ENCODE assay signal across 15 cellular contexts in the genomic region with DNA sequence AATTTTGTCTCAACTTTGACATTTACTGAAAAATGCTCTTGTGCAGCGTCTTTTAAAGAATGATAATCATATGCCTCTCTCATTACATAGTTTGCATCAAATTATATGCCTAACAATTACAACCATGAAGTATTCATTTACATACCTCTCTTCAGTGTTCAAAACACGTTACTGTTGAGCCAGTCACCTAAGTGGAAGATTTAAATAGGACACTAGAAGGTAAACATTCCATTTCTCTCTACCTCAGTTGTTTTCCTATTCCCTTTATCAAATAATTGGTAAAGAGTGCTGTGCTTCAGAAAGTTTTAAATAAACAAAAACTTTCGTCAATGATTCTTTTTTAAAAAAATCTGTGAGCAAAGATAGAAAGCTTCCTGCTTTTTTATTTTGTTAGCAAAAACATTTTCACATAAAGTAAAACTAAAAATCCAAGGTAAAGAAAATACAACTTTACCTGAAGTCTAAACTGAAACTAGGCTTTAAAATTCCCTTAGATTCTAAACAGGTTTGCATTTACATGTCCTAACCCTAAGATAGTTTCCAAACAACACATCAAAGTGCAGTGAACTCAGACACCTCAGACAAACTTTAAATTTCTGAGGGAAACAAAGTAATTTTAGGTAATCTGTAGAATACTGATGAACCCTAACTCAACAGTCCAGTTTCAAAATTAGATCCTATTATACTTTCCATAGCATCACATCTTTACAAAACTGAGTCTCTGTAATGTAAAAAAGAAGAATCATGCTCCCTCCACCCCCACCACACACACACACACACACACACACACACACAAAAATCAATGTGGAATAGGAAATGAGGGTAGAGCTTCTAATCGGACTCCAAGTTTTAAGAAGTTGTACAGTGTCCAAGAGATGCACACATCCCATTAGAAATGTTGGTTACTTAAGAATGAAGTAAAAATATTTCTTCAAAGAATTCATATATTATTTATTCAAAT. TPM values are rescaled to one million over a fixed set of nuclear protein-coding genes. Genes with fewer than 3 reads are reported as not detected.
DNase-seq lines count a peak whose midpoint lies in the region; ATAC-seq and TF ChIP-seq lines count a peak whose summit lies in the region.
"Had no signal": no experiment of that assay in that cellular context is flagged by ENCODE, and none has a peak within 500 bp of the region (broad histone marks: within the 10 kb centered on the region; RNA-seq: fewer than 3 reads in every experiment).

No MANE protein-coding gene starts in this region.

- peak overlapping the region; percentile 11 to 41 (median 34) for H3K4me3 ChIP-seq in liver (ENCODE audit: low read depth in 1 of 3, low read length in 3 of 3)

- H3K4me1 ChIP-seq in liver (ENCODE audit: control insufficient read depth in 4 of 4, insufficient read depth in 4 of 4, low read length in 3 of 4) = peaks cover 2 to 22% (median 15%) of the 10 kb centered on the region in 4 donors

- WGBS in liver = 20% methylated on average over 4 of the region's 4 CpGs

- no peaks in the 10 kb centered on the region for H3K36me3 ChIP-seq in liver (ENCODE audit: control insufficient read depth in 4 of 4, insufficient read depth in 3 of 4, low read depth in 1 of 4, low read length in 3 of 4)

- TF ChIP-seq CTCF in liver (IDR thresholded peaks at IDR 0.05; ENCODE audit: low read depth, low read length, missing input control) = no peak

- no peak for TF ChIP-seq RAD21 in liver (IDR thresholded peaks at IDR 0.05)

- intact Hi-C loops in posterior vena cava (cut with DNase I) = no loop called here

- no peaks in the 10 kb centered on the region for H3K9me3 ChIP-seq in liver (ENCODE audit: control insufficient read depth in 4 of 4, low read length in 3 of 4)

- H3K27me3 ChIP-seq in liver (ENCODE audit: control insufficient read depth in 4 of 4, insufficient read depth in 4 of 4, low read length in 3 of 4) = no peaks in the 10 kb centered on the region

- peak overlapping the region; percentile 34 to 39 for H3K9ac ChIP-seq in liver (ENCODE audit: low read depth in 1 of 2, low read length in 2 of 2)
- H3K9ac ChIP-seq: KMS-11 had no signal

- no peak for DNase-seq in posterior vena cava (ENCODE audit: low spot score)
- DNase-seq in ecto neural progenitor cell (ENCODE audit: low spot score) = no peak
- DNase-seq in SW 1271 (lab: John Stamatoyannopoulos, UW) = no peak
- DNase-seq in NK-92 treated with Interleukin-12 subunit alpha and Interleukin-12 subunit beta, amount 100 ng/mL, for 24 hours (lab: John Stamatoyannopoulos, UW) = no peak
- DNase-seq: activated CD4-positive, alpha-beta T cell treated with anti-CD3 and anti-CD28 coated beads for 4 hours; effector memory CD8-positive, alpha-beta T cell; NCI-H1930 had no signal

- ATAC-seq in GM19025 (IDR thresholded peaks at IDR 0.05; ENCODE audit: low read depth, unreplicated experiment) = peak; percentile 28
- ATAC-seq in HG02571 (IDR thresholded peaks at IDR 0.05; ENCODE audit: unreplicated experiment) = peak; percentile 12
- ATAC-seq in HG03460 (IDR thresholded peaks at IDR 0.05; ENCODE audit: unreplicated experiment) = peak; percentile 26
- ATAC-seq: activated T-helper 17 cell treated with anti-CD3 and anti-CD28 coated beads, Interleukin-2, amount 50 U/mL, for 72 hours; effector memory CD8-positive, alpha-beta T cell; sciatic nerve; SK-N-SH treated with all-trans-retinoic acid at 6 μM for 48 hours had no signal

- H3K27ac ChIP-seq in liver (ENCODE audit: low read depth in 1 of 2, low read length in 2 of 2) = peak overlapping the region; percentile 40 to 51
- H3K27ac ChIP-seq: KMS-11 had no signal

TF ChIP-seq in liver, 16 proteins besides CTCF, POLR2A, EP300 and RAD21:
- TF ChIP-seq ZBTB33 (IDR thresholded peaks at IDR 0.05) = no peak
- TF ChIP-seq EGR1 (IDR thresholded peaks at IDR 0.05; ENCODE audit: low read depth in 2 of 2) = no peak
- TF ChIP-seq YY1 (IDR thresholded peaks at IDR 0.05) = no peak
- no peak for TF ChIP-seq HNF4G (IDR thresholded peaks at IDR 0.05)
- no peak for TF ChIP-seq MAX (IDR thresholded peaks at IDR 0.05)
- no peak for TF ChIP-seq NR2F2 (IDR thresholded peaks at IDR 0.05)
- TF ChIP-seq, protein P1, sequence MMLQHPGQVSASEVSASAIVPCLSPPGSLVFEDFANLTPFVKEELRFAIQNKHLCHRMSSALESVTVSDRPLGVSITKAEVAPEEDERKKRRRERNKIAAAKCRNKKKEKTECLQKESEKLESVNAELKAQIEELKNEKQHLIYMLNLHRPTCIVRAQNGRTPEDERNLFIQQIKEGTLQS (IDR thresholded peaks at IDR 0.05) = no peak
- no peak for TF ChIP-seq FOXA1 (IDR thresholded peaks at IDR 0.05)
- TF ChIP-seq JUND (IDR thresholded peaks at IDR 0.05) = no peak
- no peak for TF ChIP-seq FOXA2 (IDR thresholded peaks at IDR 0.05)
- TF ChIP-seq TAF1 (conservative IDR thresholded peaks at IDR 0.05) = no peak
- TF ChIP-seq, protein P2, sequence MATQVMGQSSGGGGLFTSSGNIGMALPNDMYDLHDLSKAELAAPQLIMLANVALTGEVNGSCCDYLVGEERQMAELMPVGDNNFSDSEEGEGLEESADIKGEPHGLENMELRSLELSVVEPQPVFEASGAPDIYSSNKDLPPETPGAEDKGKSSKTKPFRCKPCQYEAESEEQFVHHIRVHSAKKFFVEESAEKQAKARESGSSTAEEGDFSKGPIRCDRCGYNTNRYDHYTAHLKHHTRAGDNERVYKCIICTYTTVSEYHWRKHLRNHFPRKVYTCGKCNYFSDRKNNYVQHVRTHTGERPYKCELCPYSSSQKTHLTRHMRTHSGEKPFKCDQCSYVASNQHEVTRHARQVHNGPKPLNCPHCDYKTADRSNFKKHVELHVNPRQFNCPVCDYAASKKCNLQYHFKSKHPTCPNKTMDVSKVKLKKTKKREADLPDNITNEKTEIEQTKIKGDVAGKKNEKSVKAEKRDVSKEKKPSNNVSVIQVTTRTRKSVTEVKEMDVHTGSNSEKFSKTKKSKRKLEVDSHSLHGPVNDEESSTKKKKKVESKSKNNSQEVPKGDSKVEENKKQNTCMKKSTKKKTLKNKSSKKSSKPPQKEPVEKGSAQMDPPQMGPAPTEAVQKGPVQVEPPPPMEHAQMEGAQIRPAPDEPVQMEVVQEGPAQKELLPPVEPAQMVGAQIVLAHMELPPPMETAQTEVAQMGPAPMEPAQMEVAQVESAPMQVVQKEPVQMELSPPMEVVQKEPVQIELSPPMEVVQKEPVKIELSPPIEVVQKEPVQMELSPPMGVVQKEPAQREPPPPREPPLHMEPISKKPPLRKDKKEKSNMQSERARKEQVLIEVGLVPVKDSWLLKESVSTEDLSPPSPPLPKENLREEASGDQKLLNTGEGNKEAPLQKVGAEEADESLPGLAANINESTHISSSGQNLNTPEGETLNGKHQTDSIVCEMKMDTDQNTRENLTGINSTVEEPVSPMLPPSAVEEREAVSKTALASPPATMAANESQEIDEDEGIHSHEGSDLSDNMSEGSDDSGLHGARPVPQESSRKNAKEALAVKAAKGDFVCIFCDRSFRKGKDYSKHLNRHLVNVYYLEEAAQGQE (IDR thresholded peaks at IDR 0.05) = no peak
- no peak for TF ChIP-seq SP1 (IDR thresholded peaks at IDR 0.05)
- TF ChIP-seq HNF4A (conservative IDR thresholded peaks at IDR 0.05) = peak; percentile 27 to 32
- TF ChIP-seq RXRA (IDR thresholded peaks at IDR 0.05) = peak; percentile 30 to 57
- TF ChIP-seq GABPA (IDR thresholded peaks at IDR 0.05 in 1 of 2, conservative IDR thresholded peaks at IDR 0.05 in 1 of 2) = no peak

RNA-seq across cellular contexts. Expression of gene PAWR, which starts 46.2 kb away (rescaled TPM):
- total RNA-seq in liver (10 to 100 TPM; 10.9 to 24.1 TPM), posterior vena cava (100 to 1,000 TPM; 148 to 218 TPM)
- 1 to 10 TPM; 6.1 to 8.9 TPM for polyA plus RNA-seq in liver

Comparison
In these comparisons a context has a peak if more than half of its experiments do, and no peak if none do; other contexts are left out.
1. RNA of gene PAWR, which starts 46.2 kb away (total RNA-seq): 148 to 218 TPM in posterior vena cava; 10.9 to 24.1 TPM in liver; every median in the first group is over 4 times any median in the second.
2. Peak in every context shown above with its lines, with median percentiles within 50 percentile points of each other: ATAC-seq.